8 cellular contexts compared by ENCODE assay signal in genomic region chr18:58887613-58887963, GRCh38. TPM values are rescaled to one million over a fixed set of nuclear protein-coding genes. Genes with fewer than 3 reads are reported as not detected.
DNase-seq lines count a peak whose midpoint lies in the region; ATAC-seq and TF ChIP-seq lines count a peak whose summit lies in the region.

No MANE protein-coding gene starts in this region.

- peaks cover 4 to 61% (median 44%) of the 10 kb centered on the region in 9 donors for H3K4me1 ChIP-seq in heart right ventricle

- H3K36me3 Mint-ChIP-seq in activated B cell treated with CpG ODN at 0.5 μM for 24 hours (ENCODE audit: low read depth) = peaks cover 26% of the 10 kb centered on the region

- H3K4me3 ChIP-seq in heart right ventricle = peak overlapping the region in 6 of 10 donors; percentile 1 to 31 (median 20)

- WGBS in heart right ventricle, 2 donors = 35 to 58% methylated on average over 10 of the region's 10 CpGs

- CTCF ChIA-PET in activated B cell treated with CpG ODN at 0.5 μM for 24 hours (lab: Charles Lee) = no interaction called here

- intact Hi-C loops in activated B cell treated with CpG ODN at 0.5 μM for 24 hours (cut with micrococcal nuclease) (loop anchor here (1.0 kb wide), 1 partner anchor 9 kb away; no protein-coding TSS in a partner anchor), heart right ventricle (cut with DNase I) (no loop called here)

- ATAC-seq in HG03460 (IDR thresholded peaks at IDR 0.05; ENCODE audit: unreplicated experiment) (peak; percentile 80), activated B cell treated with CpG ODN at 0.5 μM for 24 hours (ENCODE audit: low read depth) (peak; percentile 83), heart right ventricle (peak; percentile 64 to 90 (median 86))

- POLR2A ChIA-PET in activated B cell treated with CpG ODN at 0.5 μM for 24 hours (lab: Charles Lee) = interaction anchor here (0.6 to 0.9 kb wide), 3 partner anchors 10 to 77 kb away, joined by 3 to 5 read pairs (median 4); no protein-coding TSS in a partner anchor

- no peaks in the 10 kb centered on the region for H3K27me3 Mint-ChIP-seq in activated B cell treated with CpG ODN at 0.5 μM for 24 hours

- TF ChIP-seq CTCF in activated B cell treated with CpG ODN at 0.5 μM for 24 hours (IDR thresholded peaks at IDR 0.05) = no peak
- no peak for TF ChIP-seq CTCF in heart right ventricle (IDR thresholded peaks at IDR 0.05)

- H3K4me3 Mint-ChIP-seq in activated B cell treated with CpG ODN at 0.5 μM for 24 hours = peak overlapping the region; percentile 62

- no peaks in the 10 kb centered on the region for H3K27me3 ChIP-seq in heart right ventricle

- H3K9me3 ChIP-seq in heart right ventricle = no peaks in the 10 kb centered on the region

- peak overlapping the region; percentile 48 to 93 (median 76) for H3K27ac ChIP-seq in heart right ventricle

- peaks cover 37% of the 10 kb centered on the region for H3K4me1 Mint-ChIP-seq in activated B cell treated with CpG ODN at 0.5 μM for 24 hours

- H3K36me3 ChIP-seq in heart right ventricle = peaks cover 0 to 59% (median 0%) of the 10 kb centered on the region in 9 donors

- peak overlapping the region; percentile 78 for H3K27ac Mint-ChIP-seq in activated B cell treated with CpG ODN at 0.5 μM for 24 hours

- H3K9me3 Mint-ChIP-seq in activated B cell treated with CpG ODN at 0.5 μM for 24 hours = no peaks in the 10 kb centered on the region

- DNase-seq in SIG-M5 treated with dmso at 0.1 percent for 504 hours (lab: John Stamatoyannopoulos, UW; ENCODE audit: unreplicated experiment) = peak; percentile 80
- DNase-seq in SIG-M5 (lab: John Stamatoyannopoulos, UW) = no peak
- peak; percentile 30 for DNase-seq in activated B cell treated with CpG ODN at 0.5 μM for 24 hours
- DNase-seq in heart right ventricle = peak; percentile 63 to 72
- DNase-seq in stimulated activated CD8-positive, alpha-beta memory T cell treated with anti-CD3 and anti-CD28 coated beads, Interleukin-15, amount 100 ng/mL, for 48 hours (ENCODE audit: low read depth in 2 of 2) = peak; percentile 17 to 25
- DNase-seq in 8988T = no peak
- no peak for DNase-seq in NCI-H226

RNA-seq across cellular contexts. Expression of gene ZNF532, which starts 22.9 kb away (rescaled TPM):
- total RNA-seq in activated B cell treated with CpG ODN at 0.5 μM for 24 hours (87.4 and 106 TPM in 2 replicates), heart right ventricle (10 to 100 TPM; 53.4 to 71.4 (median 66.8) TPM)
- polyA plus RNA-seq in heart right ventricle = 10 to 100 TPM; 13.8 to 26.0 TPM

Comparison
In these comparisons a context has a peak if more than half of its experiments do, and no peak if none do; other contexts are left out.
1. DNase-seq: peak in SIG-M5 treated with dmso at 0.1 percent for 504 hours (single experiment), activated B cell treated with CpG ODN at 0.5 μM for 24 hours (single experiment), heart right ventricle (2 of 2) and stimulated activated CD8-positive, alpha-beta memory T cell treated with anti-CD3 and anti-CD28 coated beads, Interleukin-15, amount 100 ng/mL, for 48 hours (2 of 2); none in SIG-M5 (single experiment), 8988T (single experiment) and NCI-H226 (single experiment).
2. Peak in every context shown above with its lines, with median percentiles within 50 percentile points of each other: ATAC-seq.